In genomic region chr21:31566611-31567010, GRCh38 we compare ENCODE assay signal across 14 cellular contexts.
"Had no signal": no experiment of that assay in that cellular context is flagged by ENCODE, and none has a peak within 500 bp of the region (broad histone marks: within the 10 kb centered on the region; RNA-seq: fewer than 3 reads in every experiment).

No MANE protein-coding gene starts in this region.

- H3K9me3 ChIP-seq: lower lobe of right lung, psoas muscle, sigmoid colon had no signal

- H3K4me3 Mint-ChIP-seq: activated naive CD8-positive, alpha-beta T cell treated with anti-CD3 and anti-CD28 coated beads, Interleukin-2, amount 10 ng/mL, durations not matched to agents 7 days and 5 days; activated T-cell treated with anti-CD3 and anti-CD28 coated beads, Interleukin-2, amount 50 U/mL, for 4 hours; naive thymus-derived CD4-positive, alpha-beta T cell; stimulated activated effector memory CD8-positive, alpha-beta T cell treated with anti-CD3 and anti-CD28 coated beads, Interleukin-12 subunit alpha, Interleukin-12 subunit beta, amount 100 ng/mL, for 72 hours had no signal

- H3K9me3 Mint-ChIP-seq: activated naive CD8-positive, alpha-beta T cell treated with anti-CD3 and anti-CD28 coated beads, Interleukin-2, amount 10 ng/mL, durations not matched to agents 7 days and 5 days; activated T-cell treated with anti-CD3 and anti-CD28 coated beads, Interleukin-2, amount 50 U/mL, for 4 hours; stimulated activated effector memory CD8-positive, alpha-beta T cell treated with anti-CD3 and anti-CD28 coated beads, Interleukin-12 subunit alpha, Interleukin-12 subunit beta, amount 100 ng/mL, for 72 hours had no signal

- H3K4me1 Mint-ChIP-seq: activated naive CD8-positive, alpha-beta T cell treated with anti-CD3 and anti-CD28 coated beads, Interleukin-2, amount 10 ng/mL, durations not matched to agents 7 days and 5 days; naive thymus-derived CD4-positive, alpha-beta T cell; stimulated activated effector memory CD8-positive, alpha-beta T cell treated with anti-CD3 and anti-CD28 coated beads, Interleukin-12 subunit alpha, Interleukin-12 subunit beta, amount 100 ng/mL, for 72 hours had no signal

- H3K4me3 ChIP-seq: lower lobe of right lung, psoas muscle, sigmoid colon had no signal

- H3K36me3 ChIP-seq: brain microvascular endothelial cell, lower lobe of right lung, sigmoid colon had no signal

- ATAC-seq: activated T-cell treated with anti-CD3 and anti-CD28 coated beads, Interleukin-2, amount 50 U/mL, for 4 hours; lower lobe of right lung; naive thymus-derived CD4-positive, alpha-beta T cell; stimulated activated effector memory CD8-positive, alpha-beta T cell treated with anti-CD3 and anti-CD28 coated beads, Interleukin-12 subunit alpha, Interleukin-12 subunit beta, amount 100 ng/mL, for 72 hours had no signal

- H3K27me3 ChIP-seq: brain microvascular endothelial cell had no signal

- H3K27ac ChIP-seq: brain microvascular endothelial cell, lower lobe of right lung, psoas muscle, sigmoid colon had no signal

- DNase-seq: activated CD4-positive, alpha-beta T cell treated with anti-CD3 and anti-CD28 coated beads for 1 hour; activated CD4-positive, alpha-beta T cell treated with anti-CD3 and anti-CD28 coated beads, Interleukin-2, amount 50 U/mL, for 4 hours; activated naive CD8-positive, alpha-beta T cell treated with anti-CD3 and anti-CD28 coated beads, Interleukin-2, amount 10 ng/mL, durations not matched to agents 7 days and 5 days; activated T-cell treated with anti-CD3 and anti-CD28 coated beads, Interleukin-2, amount 50 U/mL, for 4 hours; brain microvascular endothelial cell; effector memory CD4-positive, alpha-beta T cell; foreskin melanocyte; lower lobe of right lung; naive thymus-derived CD4-positive, alpha-beta T cell; psoas muscle; sigmoid colon; T-helper 1 cell; T1000 had no signal

- H3K36me3 Mint-ChIP-seq: activated naive CD8-positive, alpha-beta T cell treated with anti-CD3 and anti-CD28 coated beads, Interleukin-2, amount 10 ng/mL, durations not matched to agents 7 days and 5 days; naive thymus-derived CD4-positive, alpha-beta T cell; stimulated activated effector memory CD8-positive, alpha-beta T cell treated with anti-CD3 and anti-CD28 coated beads, Interleukin-12 subunit alpha, Interleukin-12 subunit beta, amount 100 ng/mL, for 72 hours had no signal

- H3K4me1 ChIP-seq: lower lobe of right lung, psoas muscle, sigmoid colon had no signal

- H3K27ac Mint-ChIP-seq: activated naive CD8-positive, alpha-beta T cell treated with anti-CD3 and anti-CD28 coated beads, Interleukin-2, amount 10 ng/mL, durations not matched to agents 7 days and 5 days had no signal
